ENCODE assay signal across 14 cellular contexts in the genomic region with DNA sequence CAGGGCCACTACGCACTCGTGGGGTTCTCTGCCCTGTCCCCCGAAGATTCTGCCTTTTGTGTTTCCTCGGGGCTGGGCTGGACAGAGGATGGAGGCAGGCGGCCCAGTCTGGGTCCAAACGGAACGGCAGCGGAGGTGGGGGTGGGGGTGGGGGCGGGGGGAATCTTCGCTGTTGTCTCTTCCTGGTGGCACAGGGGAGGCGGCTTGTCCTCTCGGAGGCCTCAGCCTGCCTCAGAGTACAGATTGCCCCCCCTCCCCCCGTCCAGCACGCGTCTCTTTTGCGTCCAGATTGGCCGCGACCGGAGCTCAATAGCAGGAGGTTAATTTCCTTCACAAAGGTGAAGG. TPM values are rescaled to one million over a fixed set of nuclear protein-coding genes. Genes with fewer than 3 reads are reported as not detected.
DNase-seq lines count a peak whose midpoint lies in the region; ATAC-seq and TF ChIP-seq lines count a peak whose summit lies in the region.
"Had no signal": no experiment of that assay in that cellular context is flagged by ENCODE, and none has a peak within 500 bp of the region (broad histone marks: within the 10 kb centered on the region; RNA-seq: fewer than 3 reads in every experiment).

No MANE protein-coding gene starts in this region.

- no peak for TF ChIP-seq POLR2A in prostate gland (IDR thresholded peaks at IDR 0.05)

- peaks cover 33% of the 10 kb centered on the region for H3K4me1 ChIP-seq in neural progenitor cell
- no peaks in the 10 kb centered on the region for H3K4me1 ChIP-seq in CD4-positive, alpha-beta memory T cell (ENCODE audit: insufficient read depth, low read length)
- peaks cover 10% of the 10 kb centered on the region for H3K4me1 ChIP-seq in prostate gland (replicated peaks)

- H3K27ac Mint-ChIP-seq in activated naive CD8-positive, alpha-beta T cell treated with anti-CD3 and anti-CD28 coated beads, Interleukin-2, amount 10 ng/mL, durations not matched to agents 7 days and 5 days: no peak overlapping the region
- no peak overlapping the region for H3K27ac Mint-ChIP-seq in neural progenitor cell
- no peak overlapping the region for H3K27ac Mint-ChIP-seq in CD4-positive, alpha-beta memory T cell

- H3K36me3 ChIP-seq in neural progenitor cell: no peaks in the 10 kb centered on the region
- H3K36me3 ChIP-seq in CD4-positive, alpha-beta memory T cell (ENCODE audit: insufficient read depth, low read length): no peaks in the 10 kb centered on the region
- H3K36me3 ChIP-seq in prostate gland: no peaks in the 10 kb centered on the region

- 12% methylated on average over 8 of the region's 19 CpGs for WGBS in prostate gland

- DNase-seq in NCI-H82 (lab: John Stamatoyannopoulos, UW) (peak; percentile 56), NCI-H82 treated with DMSO at 0.1 percent for 48 hours (lab: John Stamatoyannopoulos, UW; ENCODE audit: unreplicated experiment) (no peak), NCI-H146 (lab: John Stamatoyannopoulos, UW) (peak; percentile 99), neural progenitor cell (ENCODE audit: low spot score) (no peak), prostate gland (ENCODE audit: low spot score) (no peak)
- no peak for DNase-seq in activated naive CD8-positive, alpha-beta T cell treated with anti-CD3 and anti-CD28 coated beads, Interleukin-2, amount 10 ng/mL, durations not matched to agents 7 days and 5 days
- DNase-seq in activated naive CD4-positive, alpha-beta T cell (lab: John Stamatoyannopoulos, UW): no peak
- no peak for DNase-seq in CD4-positive, alpha-beta memory T cell
- DNase-seq: activated T-cell treated with anti-CD3 and anti-CD28 coated beads, Interleukin-2, amount 50 U/mL, for 1 hour; dermis blood vessel endothelial cell; GOT3; T-helper 9 cell had no signal

- H3K4me3 ChIP-seq in neural progenitor cell (peak overlapping the region; percentile 46), prostate gland (no peak overlapping the region)
- H3K4me3 ChIP-seq in CD4-positive, alpha-beta memory T cell (ENCODE audit: low read length in 2 of 2): no peak overlapping the region

- H3K9ac ChIP-seq in neural progenitor cell: no peak overlapping the region

- POLR2A ChIA-PET in activated naive CD8-positive, alpha-beta T cell treated with anti-CD3 and anti-CD28 coated beads, Interleukin-2, amount 10 ng/mL, durations not matched to agents 7 days and 5 days (lab: Charles Lee): no interaction called here
- POLR2A ChIA-PET in CD4-positive, alpha-beta memory T cell (lab: Charles Lee; ENCODE audit: partially characterized antibody): no interaction called here

- peak overlapping the region; percentile 50 for H3K4me3 Mint-ChIP-seq in activated naive CD8-positive, alpha-beta T cell treated with anti-CD3 and anti-CD28 coated beads, Interleukin-2, amount 10 ng/mL, durations not matched to agents 7 days and 5 days
- H3K4me3 Mint-ChIP-seq in neural progenitor cell: peak overlapping the region; percentile 84
- H3K4me3 Mint-ChIP-seq in CD4-positive, alpha-beta memory T cell: peak overlapping the region in 3 of 8 donors; percentile 50 to 57 (median 55)

- ATAC-seq in activated naive CD8-positive, alpha-beta T cell treated with anti-CD3 and anti-CD28 coated beads, Interleukin-2, amount 10 ng/mL, durations not matched to agents 7 days and 5 days (ENCODE audit: low read depth): no peak

- H3K27me3 ChIP-seq in neural progenitor cell (peaks cover 100% of the 10 kb centered on the region), prostate gland (replicated peaks; ENCODE audit: insufficient read depth) (peaks cover 58% of the 10 kb centered on the region)
- no peaks in the 10 kb centered on the region for H3K27me3 ChIP-seq in CD4-positive, alpha-beta memory T cell (ENCODE audit: insufficient read depth, low read length)

- H3K9me3 Mint-ChIP-seq in activated naive CD8-positive, alpha-beta T cell treated with anti-CD3 and anti-CD28 coated beads, Interleukin-2, amount 10 ng/mL, durations not matched to agents 7 days and 5 days: no peaks in the 10 kb centered on the region
- H3K9me3 Mint-ChIP-seq in neural progenitor cell: no peaks in the 10 kb centered on the region
- H3K9me3 Mint-ChIP-seq in CD4-positive, alpha-beta memory T cell: peaks cover 0 to 2% (median 0%) of the 10 kb centered on the region in 8 donors

- H3K27ac ChIP-seq in neural progenitor cell (no peak overlapping the region), prostate gland (no peak overlapping the region)
- no peak overlapping the region for H3K27ac ChIP-seq in CD4-positive, alpha-beta memory T cell (ENCODE audit: low read depth, low read length)

- H3K27me3 Mint-ChIP-seq in activated naive CD8-positive, alpha-beta T cell treated with anti-CD3 and anti-CD28 coated beads, Interleukin-2, amount 10 ng/mL, durations not matched to agents 7 days and 5 days: peaks cover 69% of the 10 kb centered on the region
- H3K27me3 Mint-ChIP-seq in neural progenitor cell (ENCODE audit: insufficient read depth, low read depth): peaks cover 66% of the 10 kb centered on the region
- H3K27me3 Mint-ChIP-seq in CD4-positive, alpha-beta memory T cell: peaks cover 42 to 44% of the 10 kb centered on the region in 2 donors

- peaks cover 75% of the 10 kb centered on the region for H3F3A ChIP-seq in neural progenitor cell (ENCODE audit: low read depth)

- intact Hi-C loops in CD4-positive, alpha-beta memory T cell (cut with micrococcal nuclease): no loop called here
- intact Hi-C loops in prostate gland (cut with DNase I): no loop called here

- no peak overlapping the region for H2AFZ ChIP-seq in neural progenitor cell (replicated peaks)

- CTCF ChIA-PET in CD4-positive, alpha-beta memory T cell (lab: Charles Lee; ENCODE audit: partially characterized antibody): no interaction called here

- no peaks in the 10 kb centered on the region for H3K79me2 ChIP-seq in neural progenitor cell (ENCODE audit: low read depth)

- H3K9me3 ChIP-seq in neural progenitor cell (ENCODE audit: low read depth) (no peaks in the 10 kb centered on the region), prostate gland (no peaks in the 10 kb centered on the region)
- H3K9me3 ChIP-seq in CD4-positive, alpha-beta memory T cell (ENCODE audit: control insufficient read depth in 1 of 2, low read length in 2 of 2): no peaks in the 10 kb centered on the region

- peak overlapping the region; percentile 80 for H3K4me2 ChIP-seq in neural progenitor cell

- peaks cover 76% of the 10 kb centered on the region for H4K20me1 ChIP-seq in neural progenitor cell (ENCODE audit: low read depth)

- H3K4me1 Mint-ChIP-seq in activated naive CD8-positive, alpha-beta T cell treated with anti-CD3 and anti-CD28 coated beads, Interleukin-2, amount 10 ng/mL, durations not matched to agents 7 days and 5 days: peaks cover 8% of the 10 kb centered on the region
- H3K4me1 Mint-ChIP-seq in neural progenitor cell: peaks cover 48% of the 10 kb centered on the region
- peaks cover 5 to 29% (median 9%) of the 10 kb centered on the region in 4 donors for H3K4me1 Mint-ChIP-seq in CD4-positive, alpha-beta memory T cell

- no peak for TF ChIP-seq CTCF in neural progenitor cell (IDR thresholded peaks at IDR 0.05)
- TF ChIP-seq CTCF in prostate gland (IDR thresholded peaks at IDR 0.05): no peak

- H3K36me3 Mint-ChIP-seq in activated naive CD8-positive, alpha-beta T cell treated with anti-CD3 and anti-CD28 coated beads, Interleukin-2, amount 10 ng/mL, durations not matched to agents 7 days and 5 days: peaks cover 3% of the 10 kb centered on the region
- H3K36me3 Mint-ChIP-seq in neural progenitor cell: no peaks in the 10 kb centered on the region
- no peaks in the 10 kb centered on the region for H3K36me3 Mint-ChIP-seq in CD4-positive, alpha-beta memory T cell

RNA-seq across cellular contexts. Expression of a gene that starts 1.4 kb away (rescaled TPM):
- total RNA-seq in activated naive CD8-positive, alpha-beta T cell treated with anti-CD3 and anti-CD28 coated beads, Interleukin-2, amount 10 ng/mL, durations not matched to agents 7 days and 5 days: not detected
- total RNA-seq in neural progenitor cell (ENCODE audit: low replicate concordance) (0.28 and 0.41 TPM in 2 replicates), prostate gland (1 to 10 TPM in 1 of 2 donors, under 1 TPM in 1; 0.82 to 1.5 TPM)
- not detected for total RNA-seq in CD4-positive, alpha-beta memory T cell
- not detected for polyA plus RNA-seq in CD4-positive, alpha-beta memory T cell
- total RNA-seq: dermis blood vessel endothelial cell, mucosa of gallbladder, OCI-LY7 had no signal

Comparison
In these comparisons a context has a peak if more than half of its experiments do, and no peak if none do; other contexts are left out.
1. DNase-seq: peak in NCI-H82 (single experiment) and NCI-H146 (single experiment); none in NCI-H82 treated with DMSO at 0.1 percent for 48 hours (single experiment), activated naive CD8-positive, alpha-beta T cell treated with anti-CD3 and anti-CD28 coated beads, Interleukin-2, amount 10 ng/mL, durations not matched to agents 7 days and 5 days (single experiment), neural progenitor cell (single experiment), activated naive CD4-positive, alpha-beta T cell (0 of 4), CD4-positive, alpha-beta memory T cell (0 of 5) and prostate gland (single experiment).